25 cellular contexts compared by ENCODE assay signal in the genomic region with DNA sequence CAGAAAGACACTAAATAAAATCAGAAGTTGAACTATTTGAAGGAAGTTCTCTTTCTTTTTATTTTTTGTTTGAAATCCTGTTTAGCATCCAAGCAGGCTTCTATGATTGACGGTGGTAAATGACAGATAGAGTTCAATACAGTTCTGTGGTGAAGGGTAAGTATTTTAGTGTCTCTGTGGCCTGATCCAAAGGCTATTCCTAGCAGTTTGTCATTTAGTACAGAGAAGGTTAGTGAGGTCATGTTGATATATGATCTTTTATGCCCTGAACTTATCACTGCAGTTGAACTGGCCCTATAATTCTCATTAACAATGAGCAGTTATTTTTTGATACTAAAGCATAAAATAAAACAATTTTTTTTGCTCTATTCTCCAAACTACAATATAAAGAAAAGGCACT.
"Had no signal": no experiment of that assay in that cellular context is flagged by ENCODE, and none has a peak within 500 bp of the region (broad histone marks: within the 10 kb centered on the region; RNA-seq: fewer than 3 reads in every experiment).

No MANE protein-coding gene starts in this region.

- H3K4me3 ChIP-seq: ascending aorta had no signal

- H3K9me3 ChIP-seq: ascending aorta had no signal

- H3K36me3 ChIP-seq: ascending aorta had no signal

- DNase-seq: activated B cell treated with CpG ODN at 0.5 μM for 24 hours; activated CD4-positive, alpha-beta memory T cell treated with anti-CD3 and anti-CD28 coated beads for 36 hours; activated CD4-positive, alpha-beta T cell treated with anti-CD3 and anti-CD28 coated beads for 4 hours; activated CD4-positive, alpha-beta T cell treated with anti-CD3 and anti-CD28 coated beads, Interleukin-2, amount 10 ng/mL, durations not matched to agents 24 days and 14 days; activated CD4-positive, alpha-beta T cell treated with anti-CD3 and anti-CD28 coated beads, Interleukin-2, amount 50 U/mL, for 1 hour; activated CD4-positive, alpha-beta T cell treated with anti-CD3 and anti-CD28 coated beads, Interleukin-2, amount 50 U/mL, for 4 hours; activated CD4-positive, CD25-positive, alpha-beta regulatory T cell treated with anti-CD3 and anti-CD28 coated beads, Interleukin-2, amount 50 U/mL, for 72 hours; activated CD8-positive, alpha-beta memory T cell treated with anti-CD3 and anti-CD28 coated beads, Interleukin-2, amount 50 U/mL, for 4 hours; activated CD8-positive, alpha-beta T cell treated with anti-CD3 and anti-CD28 coated beads for 36 hours; activated effector memory CD4-positive, alpha-beta T cell treated with Interleukin-2 at 50 U/mL for 16 hours; activated gamma-delta T cell; activated naive CD4-positive, alpha-beta T cell treated with anti-CD3 and anti-CD28 coated beads, Interleukin-2, amount 10 ng/mL, durations not matched to agents 7 days and 5 days; activated naive CD4-positive, alpha-beta T cell treated with Interleukin-2 at 50 U/mL for 16 hours; activated naive CD8-positive, alpha-beta T cell treated with anti-CD3 and anti-CD28 coated beads, Interleukin-2, amount 10 ng/mL, durations not matched to agents 7 days and 5 days; activated naive CD8-positive, alpha-beta T cell treated with anti-CD3 and anti-CD28 coated beads, Interleukin-2, amount 50 U/mL, for 24 hours; activated T-cell treated with anti-CD3 and anti-CD28 coated beads, Interleukin-2, amount 50 U/mL, for 24 hours; activated T-cell treated with anti-CD3 and anti-CD28 coated beads, Interleukin-2, amount 50 U/mL, for 48 hours; amygdala; anterior cingulate cortex; central memory CD4-positive, alpha-beta T cell; T-helper 1 cell; T-helper 2 cell; T-helper 9 cell had no signal

- H3K4me1 ChIP-seq: ascending aorta had no signal

- ATAC-seq: activated CD8-positive, alpha-beta T cell treated with anti-CD3 and anti-CD28 coated beads for 36 hours; activated naive CD8-positive, alpha-beta T cell treated with anti-CD3 and anti-CD28 coated beads, Interleukin-2, amount 50 U/mL, for 24 hours had no signal

- H3K27ac ChIP-seq: ascending aorta, VCaP had no signal

- H3K27me3 ChIP-seq: ascending aorta had no signal
